Comparison of ENCODE assay signal across 14 cellular contexts in genomic region chr1:110201157-110201825, GRCh38. TPM values are rescaled to one million over a fixed set of nuclear protein-coding genes. Genes with fewer than 3 reads are reported as not detected.
DNase-seq lines count a peak whose midpoint lies in the region; ATAC-seq and TF ChIP-seq lines count a peak whose summit lies in the region.
"Had no signal": no experiment of that assay in that cellular context is flagged by ENCODE, and none has a peak within 500 bp of the region (broad histone marks: within the 10 kb centered on the region; RNA-seq: fewer than 3 reads in every experiment).

No MANE protein-coding gene starts in this region.

- H3K36me3 ChIP-seq in GM23338 (ENCODE audit: insufficient read depth) (no peaks in the 10 kb centered on the region), endodermal cell (ENCODE audit: control insufficient read depth, insufficient read depth, low read length) (no peaks in the 10 kb centered on the region)
- H3K36me3 ChIP-seq: BE2C had no signal

- H3K9ac ChIP-seq in endodermal cell (ENCODE audit: extremely low read depth, low read length, poor library complexity, severe bottlenecking), result no peak overlapping the region

- H4K20me1 ChIP-seq in GM23338 (replicated peaks; ENCODE audit: insufficient read depth), result no peaks in the 10 kb centered on the region; the same call in 1 of the 2 replicates

- H2AFZ ChIP-seq in GM23338, result peak overlapping the region; percentile 14; the same call in 1 of the 2 replicates

- H3K27me3 Mint-ChIP-seq in GM23338 (ENCODE audit: insufficient read depth, low read depth, poor library complexity) (peaks cover 10% of the 10 kb centered on the region), endodermal cell (ENCODE audit: insufficient read depth) (peaks cover 2% of the 10 kb centered on the region)
- no peaks in the 10 kb centered on the region for H3K27me3 Mint-ChIP-seq in activated T-cell treated with anti-CD3 and anti-CD28 coated beads, Interleukin-2, amount 50 U/mL, for 4 hours (ENCODE audit: low read depth)
- no peaks in the 10 kb centered on the region for H3K27me3 Mint-ChIP-seq in activated naive CD8-positive, alpha-beta T cell treated with anti-CD3 and anti-CD28 coated beads, Interleukin-2, amount 50 U/mL, for 24 hours

- in situ Hi-C loops in G401 (cut with HindIII; ENCODE audit: low sequenced_read_pairs), result no loop called here

- H3K27ac Mint-ChIP-seq in GM23338, result no peak overlapping the region
- H3K27ac Mint-ChIP-seq in endodermal cell, result no peak overlapping the region
- no peak overlapping the region for H3K27ac Mint-ChIP-seq in activated naive CD8-positive, alpha-beta T cell treated with anti-CD3 and anti-CD28 coated beads, Interleukin-2, amount 50 U/mL, for 24 hours
- H3K27ac Mint-ChIP-seq: IgD-negative memory B cell had no signal

- H3K4me1 ChIP-seq in GM23338 (ENCODE audit: insufficient read depth) (no peaks in the 10 kb centered on the region), endodermal cell (ENCODE audit: control insufficient read depth, insufficient read depth, low read length) (no peaks in the 10 kb centered on the region)

- TF ChIP-seq CTCF in GM23338 (conservative IDR thresholded peaks at IDR 0.05; ENCODE audit: low read depth in 2 of 2) (no peak), endodermal cell (conservative IDR thresholded peaks at IDR 0.05) (no peak)

- DNase-seq in GM23338 (ENCODE audit: low spot score) (no peak), endodermal cell (peak; percentile 62), 8988T (no peak), G401 (ENCODE audit: low spot score) (no peak)
- no peak for DNase-seq in activated T-cell treated with anti-CD3 and anti-CD28 coated beads, Interleukin-2, amount 50 U/mL, for 4 hours
- no peak for DNase-seq in activated naive CD8-positive, alpha-beta T cell treated with anti-CD3 and anti-CD28 coated beads, Interleukin-2, amount 50 U/mL, for 24 hours
- DNase-seq: BE2C, DMS 273 treated with DMSO at 0.1 percent for 48 hours, H7 had no signal

- H3K4me3 ChIP-seq in GM23338, result no peak overlapping the region
- no peak overlapping the region for H3K4me3 ChIP-seq in endodermal cell (ENCODE audit: low read length)
- H3K4me3 ChIP-seq: A549, GM12878 had no signal

- 82 to 91% methylated on average over 7 to 10 of the region's 10 CpGs for WGBS in endodermal cell (ENCODE audit: insufficient coverage in 1 of 2, insufficient read length in 1 of 2), 2 experiments

- H3K27me3 ChIP-seq in GM23338 (ENCODE audit: insufficient read depth) (no peaks in the 10 kb centered on the region), endodermal cell (ENCODE audit: control insufficient read depth, insufficient read depth, low read length, poor library complexity, severe bottlenecking) (no peaks in the 10 kb centered on the region)
- H3K27me3 ChIP-seq: BE2C had no signal

- H3F3A ChIP-seq in GM23338 (replicated peaks; ENCODE audit: low read depth), result no peaks in the 10 kb centered on the region

- H3K4me1 Mint-ChIP-seq in GM23338 (peaks cover 7% of the 10 kb centered on the region), endodermal cell (no peaks in the 10 kb centered on the region)
- peaks cover 9% of the 10 kb centered on the region for H3K4me1 Mint-ChIP-seq in activated T-cell treated with anti-CD3 and anti-CD28 coated beads, Interleukin-2, amount 50 U/mL, for 4 hours (ENCODE audit: low read depth)
- H3K4me1 Mint-ChIP-seq in activated naive CD8-positive, alpha-beta T cell treated with anti-CD3 and anti-CD28 coated beads, Interleukin-2, amount 50 U/mL, for 24 hours, result peaks cover 13% of the 10 kb centered on the region

- H3K9me2 ChIP-seq in GM23338 (ENCODE audit: insufficient read depth), result no peaks in the 10 kb centered on the region

- H3K27ac ChIP-seq in GM23338 (ENCODE audit: low read depth), result no peak overlapping the region
- H3K27ac ChIP-seq in angular gyrus (ENCODE audit: low read depth, low read length), result peak overlapping the region; percentile 80
- no peak overlapping the region for H3K27ac ChIP-seq in endodermal cell (ENCODE audit: low read depth, low read length)
- H3K27ac ChIP-seq: A549 had no signal

- no peaks in the 10 kb centered on the region for H3K9me3 Mint-ChIP-seq in GM23338
- H3K9me3 Mint-ChIP-seq in endodermal cell, result no peaks in the 10 kb centered on the region
- H3K9me3 Mint-ChIP-seq in activated T-cell treated with anti-CD3 and anti-CD28 coated beads, Interleukin-2, amount 50 U/mL, for 4 hours, result no peaks in the 10 kb centered on the region
- H3K9me3 Mint-ChIP-seq in activated naive CD8-positive, alpha-beta T cell treated with anti-CD3 and anti-CD28 coated beads, Interleukin-2, amount 50 U/mL, for 24 hours, result no peaks in the 10 kb centered on the region
- H3K9me3 Mint-ChIP-seq: IgD-negative memory B cell had no signal

- no peaks in the 10 kb centered on the region for H3K9me3 ChIP-seq in endodermal cell (ENCODE audit: control insufficient read depth, low read length)
- H3K9me3 ChIP-seq: A549, BE2C had no signal

- H3K4me2 ChIP-seq in GM23338, result no peak overlapping the region
- H3K4me2 ChIP-seq: A549 had no signal

- no peaks in the 10 kb centered on the region for H3K79me2 ChIP-seq in GM23338 (replicated peaks; ENCODE audit: insufficient read depth)

- no peaks in the 10 kb centered on the region for H3K36me3 Mint-ChIP-seq in GM23338 (ENCODE audit: low read depth)
- H3K36me3 Mint-ChIP-seq in endodermal cell (ENCODE audit: low read depth), result no peaks in the 10 kb centered on the region
- H3K36me3 Mint-ChIP-seq in activated T-cell treated with anti-CD3 and anti-CD28 coated beads, Interleukin-2, amount 50 U/mL, for 4 hours (ENCODE audit: insufficient read depth), result no peaks in the 10 kb centered on the region
- no peaks in the 10 kb centered on the region for H3K36me3 Mint-ChIP-seq in activated naive CD8-positive, alpha-beta T cell treated with anti-CD3 and anti-CD28 coated beads, Interleukin-2, amount 50 U/mL, for 24 hours (ENCODE audit: low read depth)

- no peak; the same call in 2 of the 3 replicates for ATAC-seq in GM23338
- ATAC-seq in activated T-cell treated with anti-CD3 and anti-CD28 coated beads, Interleukin-2, amount 50 U/mL, for 4 hours, result no peak
- ATAC-seq in activated naive CD8-positive, alpha-beta T cell treated with anti-CD3 and anti-CD28 coated beads, Interleukin-2, amount 50 U/mL, for 24 hours, result no peak
- ATAC-seq: A549, GM12878 had no signal

- no peak overlapping the region for H3K4me3 Mint-ChIP-seq in GM23338
- H3K4me3 Mint-ChIP-seq in endodermal cell, result no peak overlapping the region
- H3K4me3 Mint-ChIP-seq in activated T-cell treated with anti-CD3 and anti-CD28 coated beads, Interleukin-2, amount 50 U/mL, for 4 hours, result no peak overlapping the region
- H3K4me3 Mint-ChIP-seq in activated naive CD8-positive, alpha-beta T cell treated with anti-CD3 and anti-CD28 coated beads, Interleukin-2, amount 50 U/mL, for 24 hours, result no peak overlapping the region
- H3K4me3 Mint-ChIP-seq: IgD-negative memory B cell had no signal

TF ChIP-seq in GM23338, 12 proteins besides CTCF, POLR2A, EP300 and RAD21 (continues in another document):
- TF ChIP-seq NANOG (IDR thresholded peaks at IDR 0.05; ENCODE audit: borderline replicate concordance) (no peak), JUNB (IDR thresholded peaks at IDR 0.05; ENCODE audit: unreplicated experiment) (no peak), CREB1 (CRISPR knock-in tag; IDR thresholded peaks at IDR 0.05; ENCODE audit: low read depth) (no peak), EZH2phosphoT487 (IDR thresholded peaks at IDR 0.05; ENCODE audit: unreplicated experiment) (no peak), ZNF331 (CRISPR knock-in tag; IDR thresholded peaks at IDR 0.05; ENCODE audit: low read depth) (no peak)

RNA-seq across cellular contexts. Expression of gene KCNC4, which starts 8.8 kb away (rescaled TPM):
- 10.5 and 10.7 TPM in 2 replicates for total RNA-seq in GM23338 (2014; rRNA removed; shearing (Covaris generic))
- polyA plus RNA-seq in GM23338 (2016; fragmentation: Nextera tagmentation; extraction: Ambion mirVana), result 3.4 and 3.5 TPM in 2 replicates
- 10 to 100 TPM in 1 of 2 donors, 1 to 10 TPM in 1; 7.6 to 10.2 TPM for total RNA-seq in endodermal cell
- polyA plus RNA-seq in endodermal cell (2013, experiment 1 of 2), result 5.3 TPM
- polyA plus RNA-seq in endodermal cell (2013, experiment 2 of 2), result 4.8 TPM
- total RNA-seq in activated T-cell treated with anti-CD3 and anti-CD28 coated beads, Interleukin-2, amount 50 U/mL, for 4 hours, result 1 to 10 TPM; 6.4 to 8.1 (median 7.9) TPM
- total RNA-seq in G401 (2014; rRNA removed; shearing (Covaris generic)), result 4.8 and 5.9 TPM in 2 replicates

RNA-seq across cellular contexts. Expression of gene SLC6A17, which starts 51.0 kb away (rescaled TPM):
- 0.17 and 0.27 TPM in 2 replicates for total RNA-seq in GM23338 (2014; rRNA removed; shearing (Covaris generic))
- polyA plus RNA-seq in GM23338 (2016; fragmentation: Nextera tagmentation; extraction: Ambion mirVana), result 0.03 and 0.16 TPM in 2 replicates
- under 1 TPM in 1 of 2 donors, not detected in 1; 0.07 TPM for total RNA-seq in endodermal cell
- polyA plus RNA-seq in endodermal cell (2013, experiment 1 of 2), result 0.32 TPM
- 0.21 TPM for polyA plus RNA-seq in endodermal cell (2013, experiment 2 of 2)
- under 1 TPM in 2 of 3 donors, not detected in 1; 0.05 to 0.10 TPM for total RNA-seq in activated T-cell treated with anti-CD3 and anti-CD28 coated beads, Interleukin-2, amount 50 U/mL, for 4 hours
- total RNA-seq in G401 (2014; rRNA removed; shearing (Covaris generic)), result 0.92 and 1.3 TPM in 2 replicates
- total RNA-seq: GM12878, HT1080 had no signal
- polyA plus RNA-seq: GM12878, IgD-negative memory B cell had no signal
